In genomic region chr2:238107525-238108422, GRCh38 we compare ENCODE assay signal across 8 cellular contexts. TPM values are rescaled to one million over a fixed set of nuclear protein-coding genes. Genes with fewer than 3 reads are reported as not detected.
DNase-seq lines count a peak whose midpoint lies in the region; ATAC-seq and TF ChIP-seq lines count a peak whose summit lies in the region.
"Had no signal": no experiment of that assay in that cellular context is flagged by ENCODE, and none has a peak within 500 bp of the region (broad histone marks: within the 10 kb centered on the region; RNA-seq: fewer than 3 reads in every experiment).

No MANE protein-coding gene starts in this region.

- ATAC-seq in GM19043 (IDR thresholded peaks at IDR 0.05; ENCODE audit: low read depth, unreplicated experiment) (peak; percentile 67), HG02938 (IDR thresholded peaks at IDR 0.05; ENCODE audit: unreplicated experiment) (peak; percentile 72)

- no peak overlapping the region for H3K27ac ChIP-seq in coronary artery

- DNase-seq in SW480 (ENCODE audit: low spot score): peak; percentile 30
- peak; percentile 2 for DNase-seq in renal cortical epithelial cell (ENCODE audit: low read depth)
- DNase-seq in coronary artery (ENCODE audit: low spot score): no peak
- no peak for DNase-seq in activated CD4-positive, alpha-beta T cell treated with anti-CD3 and anti-CD28 coated beads, Interleukin-2, amount 50 U/mL, for 4 hours
- DNase-seq in Ammon's horn (ENCODE audit: low spot score): no peak

- no peak for TF ChIP-seq CTCF in coronary artery (IDR thresholded peaks at IDR 0.05)

- H3K4me3 ChIP-seq in coronary artery: no peak overlapping the region

RNA-seq across cellular contexts. Expression of gene ESPNL, which starts 7.6 kb away (rescaled TPM):
- 0.85 and 4.5 TPM in 2 replicates for total RNA-seq in renal cortical epithelial cell

RNA-seq across cellular contexts. Expression of gene KLHL30, which starts 30.7 kb away (rescaled TPM):
- total RNA-seq in renal cortical epithelial cell: 0.40 and 0.87 TPM in 2 replicates
- total RNA-seq: T-helper 2 cell treated with Interferon-gamma antibody and Interleukin-4, amounts not matched to agents 100 ng/mL and 5 ng/mL, for 36 hours had no signal

RNA-seq across cellular contexts. Expression of gene SCLY, which starts 47.0 kb away (rescaled TPM):
- total RNA-seq in renal cortical epithelial cell: 18.2 and 18.6 TPM in 2 replicates

RNA-seq across cellular contexts. Expression of gene ERFE, which starts 51.0 kb away (rescaled TPM):
- 10.4 and 13.9 TPM in 2 replicates for total RNA-seq in renal cortical epithelial cell

Comparison
In these comparisons a context has a peak if more than half of its experiments do, and no peak if none do; other contexts are left out.
1. DNase-seq: peak in SW480 (single experiment) and renal cortical epithelial cell (single experiment); none in coronary artery (single experiment), activated CD4-positive, alpha-beta T cell treated with anti-CD3 and anti-CD28 coated beads, Interleukin-2, amount 50 U/mL, for 4 hours (0 of 2) and Ammon's horn (single experiment).